8 cellular contexts compared by ENCODE assay signal in the genomic region with DNA sequence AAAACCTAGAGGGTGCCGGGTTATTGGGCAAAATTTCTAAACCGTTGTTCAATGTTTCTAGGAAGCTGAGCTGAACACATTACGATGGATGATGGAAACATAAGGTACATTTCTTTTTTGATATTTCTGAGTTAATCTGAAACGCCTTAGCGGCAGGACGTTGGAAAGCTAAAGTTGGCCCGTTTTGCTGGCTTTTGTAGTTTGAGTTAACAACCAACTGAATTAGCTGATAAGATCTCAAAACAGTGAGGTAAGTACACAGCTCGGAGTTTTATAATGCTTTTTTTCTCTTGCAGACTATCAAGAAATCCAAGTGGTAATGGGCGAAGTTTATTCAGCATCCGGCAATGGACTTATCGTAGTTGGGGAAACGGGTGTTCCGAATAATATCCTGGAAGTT.
DNase-seq lines count a peak whose midpoint lies in the region; ATAC-seq and TF ChIP-seq lines count a peak whose summit lies in the region.

No MANE protein-coding gene starts in this region.

- no peak for DNase-seq in A673 (ENCODE audit: low spot score)
- DNase-seq in central memory CD4-positive, alpha-beta T cell: peak; percentile 43
- DNase-seq in stimulated activated CD4-positive, alpha-beta T cell treated with anti-CD3 and anti-CD28 coated beads, Interleukin-15, amount 100 ng/mL, for 24 hours: no peak
- no peak for DNase-seq in NCI-H510A treated with DMSO at 0.1 percent for 48 hours (lab: John Stamatoyannopoulos, UW)

- H3K4me1 ChIP-seq in A673 (ENCODE audit: insufficient read depth, low read length, poor library complexity, severe bottlenecking) (peaks cover 15% of the 10 kb centered on the region), KMS-11 (ENCODE audit: low read depth, poor library complexity, severe bottlenecking) (peaks cover 24% of the 10 kb centered on the region), mucosa of rectum (ENCODE audit: control insufficient read depth in 2 of 2, insufficient read depth in 2 of 2, low read length in 2 of 2) (peaks cover 26 to 28% of the 10 kb centered on the region in 2 donors)

- H3K9ac ChIP-seq in KMS-11 (peak overlapping the region; percentile 98), mucosa of rectum (ENCODE audit: low read depth in 1 of 2, low read length in 2 of 2) (peak overlapping the region; percentile 86 to 97)

- H3K27ac ChIP-seq in A673 (ENCODE audit: low read depth, low read length, poor library complexity, severe bottlenecking) (peak overlapping the region; percentile 94), KMS-11 (peak overlapping the region; percentile 89), mucosa of rectum (ENCODE audit: low read depth in 2 of 2, low read length in 2 of 2) (peak overlapping the region; percentile 91 to 93)

- CTCF ChIA-PET in A673 (lab: Charles Lee): no interaction called here

- no peaks in the 10 kb centered on the region for H4K20me1 ChIP-seq in KMS-11 (ENCODE audit: insufficient read depth)

- H3K36me3 ChIP-seq in A673 (ENCODE audit: insufficient read depth, low read length, poor library complexity, severe bottlenecking): peaks cover 26% of the 10 kb centered on the region
- peaks cover 13% of the 10 kb centered on the region for H3K36me3 ChIP-seq in KMS-11 (ENCODE audit: insufficient read depth)
- H3K36me3 ChIP-seq in mucosa of rectum (ENCODE audit: control insufficient read depth in 2 of 2, insufficient read depth in 2 of 2, low read length in 2 of 2): peaks cover 6 to 7% of the 10 kb centered on the region in 2 donors

- peak overlapping the region; percentile 55; the same call in 1 of the 2 replicates for H2AFZ ChIP-seq in KMS-11 (ENCODE audit: low read depth)

- no peaks in the 10 kb centered on the region for H3K27me3 ChIP-seq in A673 (replicated peaks; ENCODE audit: insufficient read depth, low read depth, low read length, poor library complexity)
- no peaks in the 10 kb centered on the region for H3K27me3 ChIP-seq in KMS-11 (ENCODE audit: insufficient read depth, low read depth)
- H3K27me3 ChIP-seq in mucosa of rectum (ENCODE audit: control insufficient read depth in 2 of 2, insufficient read depth in 2 of 2, low read length in 2 of 2): no peaks in the 10 kb centered on the region

- intact Hi-C loops in A673 (cut with micrococcal nuclease; ENCODE audit: unreplicated experiment): loop anchor here (10.0 kb wide), 2 partner anchors 1145 to 1925 kb away; no protein-coding TSS in a partner anchor

- H3K4me2 ChIP-seq in KMS-11: peak overlapping the region; percentile 85

- POLR2A ChIA-PET in A673 (lab: Charles Lee; ENCODE audit: low non-redundant PET): no interaction called here

- ATAC-seq in HG03159 (IDR thresholded peaks at IDR 0.05; ENCODE audit: unreplicated experiment) (no peak), GM21515 (IDR thresholded peaks at IDR 0.05; ENCODE audit: unreplicated experiment) (no peak)

- TSS peak; percentile 82 for BruUV-seq in A673 (replicated peaks; lab: Mats Ljungman, UMichigan)

- H3K9me3 ChIP-seq in A673 (ENCODE audit: low read depth, low read length, poor library complexity, severe bottlenecking): no peaks in the 10 kb centered on the region
- no peaks in the 10 kb centered on the region for H3K9me3 ChIP-seq in mucosa of rectum (ENCODE audit: control insufficient read depth in 2 of 2, low read length in 2 of 2)

- no peak for TF ChIP-seq CTCF in A673 (conservative IDR thresholded peaks at IDR 0.05; ENCODE audit: low read depth, low read length)
- no peak for TF ChIP-seq CTCF in KMS-11 (conservative IDR thresholded peaks at IDR 0.05; ENCODE audit: low read depth, low read length)

- H3K79me2 ChIP-seq in KMS-11 (ENCODE audit: insufficient read depth, low read depth): peaks cover 17% of the 10 kb centered on the region

- H3K4me3 ChIP-seq in A673 (ENCODE audit: low read depth, low read length, poor library complexity, severe bottlenecking) (peak overlapping the region; percentile 83), KMS-11 (IDR thresholded peaks at IDR 0.05; ENCODE audit: insufficient read depth, low read depth, low read length) (no peak overlapping the region), mucosa of rectum (ENCODE audit: low read length in 2 of 2) (peak overlapping the region; percentile 75 to 96)
